ENCODE assay signal across 9 cellular contexts in the genomic region with DNA sequence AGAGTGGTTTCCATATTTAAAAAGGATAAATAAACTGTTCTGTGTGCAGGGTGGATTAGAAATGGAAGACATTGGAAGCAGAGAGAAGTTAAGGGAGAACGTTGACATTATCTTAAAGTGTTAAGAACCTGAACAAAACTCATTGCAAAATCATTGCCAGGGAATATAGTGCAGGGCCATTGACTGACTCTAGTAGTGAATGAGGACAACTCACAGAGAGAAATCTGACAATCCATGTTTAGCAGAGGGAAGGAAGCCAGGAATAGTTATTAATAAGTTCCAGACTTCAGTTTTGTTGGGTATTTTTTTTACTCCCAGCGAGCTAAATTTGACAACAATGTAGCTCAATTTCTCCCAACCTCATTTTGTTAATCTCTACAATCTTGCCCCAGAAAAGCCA.
"Had no signal": no experiment of that assay in that cellular context is flagged by ENCODE, and none has a peak within 500 bp of the region (broad histone marks: within the 10 kb centered on the region; RNA-seq: fewer than 3 reads in every experiment).

No MANE protein-coding gene starts in this region.

- H3K27ac ChIP-seq: GM23248 had no signal

- H3K4me3 ChIP-seq: GM23248, GM23338, HAP-1 had no signal

- H3K36me3 ChIP-seq: HAP-1 had no signal

- ATAC-seq: GM23338, HCT116 had no signal

- DNase-seq: GM23248, GOT3, H7, H9, HCEC 1CT, HFFc6 had no signal

- H3K9me3 ChIP-seq: HAP-1 had no signal

- H3K4me1 ChIP-seq: HAP-1 had no signal
